ENCODE assay signal across 29 cellular contexts in the genomic region with DNA sequence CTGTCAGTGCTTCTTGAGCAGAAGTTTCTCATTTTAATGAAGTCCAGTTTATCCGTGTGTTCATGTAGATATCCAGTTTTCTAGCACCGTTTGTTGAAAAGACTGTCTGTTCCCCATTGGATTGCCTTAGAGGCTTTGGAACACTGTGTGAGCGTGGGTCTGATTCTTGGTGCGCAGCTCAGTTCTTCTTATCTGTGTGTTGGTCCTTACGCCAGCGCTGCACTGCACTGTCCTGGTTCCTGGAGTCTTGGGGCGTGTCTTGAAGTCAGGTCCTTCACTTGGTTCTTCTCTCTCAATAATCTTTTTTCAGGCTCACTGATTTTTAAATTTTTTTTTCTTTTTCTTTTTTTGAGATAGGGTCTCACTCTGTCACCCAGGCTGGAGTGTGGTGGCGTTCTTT.
"Had no signal": no experiment of that assay in that cellular context is flagged by ENCODE, and none has a peak within 500 bp of the region (broad histone marks: within the 10 kb centered on the region; RNA-seq: fewer than 3 reads in every experiment).

No MANE protein-coding gene starts in this region.

- H3K9me3 Mint-ChIP-seq: activated CD4-positive, alpha-beta memory T cell treated with anti-CD3 and anti-CD28 coated beads, Interleukin-2, amount 10 ng/mL, durations not matched to agents 7 days and 5 days; activated naive CD4-positive, alpha-beta T cell treated with anti-CD3 and anti-CD28 coated beads for 36 hours; activated naive CD4-positive, alpha-beta T cell treated with anti-CD3 and anti-CD28 coated beads, Interleukin-2, amount 50 U/mL, for 72 hours; central memory CD8-positive, alpha-beta T cell; IgD-negative memory B cell; T-cell had no signal

- ATAC-seq: activated naive CD4-positive, alpha-beta T cell treated with anti-CD3 and anti-CD28 coated beads, Interleukin-2, amount 50 U/mL, for 72 hours; Panc1; T-cell; T-helper 17 cell had no signal

- H3K36me3 ChIP-seq: brain microvascular endothelial cell had no signal

- H3K4me3 Mint-ChIP-seq: activated CD4-positive, alpha-beta memory T cell treated with anti-CD3 and anti-CD28 coated beads, Interleukin-2, amount 10 ng/mL, durations not matched to agents 7 days and 5 days; activated naive CD4-positive, alpha-beta T cell treated with anti-CD3 and anti-CD28 coated beads for 36 hours; central memory CD8-positive, alpha-beta T cell; IgD-negative memory B cell; T-cell; T-helper 17 cell had no signal

- H3K27ac Mint-ChIP-seq: activated CD4-positive, alpha-beta memory T cell treated with anti-CD3 and anti-CD28 coated beads, Interleukin-2, amount 10 ng/mL, durations not matched to agents 7 days and 5 days; activated naive CD4-positive, alpha-beta T cell treated with anti-CD3 and anti-CD28 coated beads for 36 hours; IgD-negative memory B cell; T-helper 17 cell had no signal

- H3K27ac ChIP-seq: brain microvascular endothelial cell, SJSA1, VCaP had no signal

- H3K27me3 ChIP-seq: brain microvascular endothelial cell, MG63, SJSA1 had no signal

- H3K4me2 ChIP-seq: SK-N-SH had no signal

- H3K4me3 ChIP-seq: MG63, SJSA1 had no signal

- DNase-seq: activated CD4-positive, alpha-beta memory T cell treated with anti-CD3 and anti-CD28 coated beads, Interleukin-2, amount 10 ng/mL, durations not matched to agents 7 days and 5 days; activated CD4-positive, alpha-beta T cell treated with anti-CD3 and anti-CD28 coated beads for 1 hour; activated CD4-positive, alpha-beta T cell treated with anti-CD3 and anti-CD28 coated beads for 48 hours; activated CD4-positive, CD25-positive, alpha-beta regulatory T cell; activated gamma-delta T cell treated with Interleukin-2 at 50 U/mL for 16 hours; activated naive CD4-positive, alpha-beta T cell treated with anti-CD3 and anti-CD28 coated beads for 36 hours; anterior cingulate cortex; brain microvascular endothelial cell; Kasumi-1; KG1; MG63; NCI-H1048; NCI-H1105 treated with DMSO at 0.1 percent for 48 hours; NCI-H1436; NCI-H1694; NCI-H1930; NCI-H345; NCI-H524 treated with DMSO at 0.1 percent for 48 hours; SHP77; SK-N-SH; T-cell; T-helper 17 cell; T-helper 9 cell had no signal

- H3K9me3 ChIP-seq: MG63, SJSA1, SK-N-SH had no signal

- H3K36me3 Mint-ChIP-seq: activated naive CD4-positive, alpha-beta T cell treated with anti-CD3 and anti-CD28 coated beads, Interleukin-2, amount 50 U/mL, for 72 hours had no signal

- H3K9ac ChIP-seq: SK-N-SH had no signal

- H3K27me3 Mint-ChIP-seq: activated CD4-positive, alpha-beta memory T cell treated with anti-CD3 and anti-CD28 coated beads, Interleukin-2, amount 10 ng/mL, durations not matched to agents 7 days and 5 days; central memory CD8-positive, alpha-beta T cell; IgD-negative memory B cell; T-cell; T-helper 17 cell had no signal
